ENCODE assay signal across 1 cellular context in the genomic region with DNA sequence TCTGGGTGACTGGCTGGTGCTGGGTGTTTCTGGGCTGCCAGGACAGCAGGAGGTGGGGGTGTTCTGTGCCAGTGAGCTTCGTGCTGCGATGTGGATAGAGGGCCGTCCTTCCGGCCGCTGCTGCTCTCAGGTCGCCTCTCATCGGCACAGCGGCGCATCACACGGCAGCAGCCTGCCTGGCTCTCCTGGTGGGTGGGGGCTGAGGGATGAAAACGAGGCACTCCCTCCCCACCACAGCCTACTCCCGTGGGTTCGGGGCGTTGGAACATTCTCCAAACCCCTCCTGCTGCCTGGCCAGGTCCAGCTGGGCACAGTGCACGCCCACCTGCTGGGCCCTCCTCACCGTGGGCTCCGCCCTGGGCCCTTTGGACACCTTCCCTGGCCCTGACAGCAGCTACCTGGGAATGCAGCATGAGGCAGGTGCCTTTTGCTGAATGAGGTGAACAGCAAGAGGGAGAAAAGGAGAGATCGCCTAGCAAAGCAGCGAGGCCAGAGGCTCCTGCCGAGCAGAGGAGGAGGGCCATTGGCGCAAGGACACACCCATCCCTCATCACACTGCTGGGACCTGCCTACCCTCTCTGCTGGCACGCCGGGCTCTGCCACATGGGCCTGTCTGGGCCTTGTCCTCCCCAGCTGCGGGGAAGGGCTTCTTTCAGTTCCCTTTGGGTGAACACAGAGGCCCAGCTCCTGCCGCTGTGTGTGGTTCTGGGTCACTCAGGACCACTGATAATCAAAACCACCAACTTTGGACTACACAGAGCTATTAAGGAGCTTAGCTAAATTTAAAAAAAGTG.
TF ChIP-seq lines count a peak whose summit lies in the region.

No MANE protein-coding gene starts in this region.

TF ChIP-seq in H1, 55 proteins besides CTCF, POLR2A, EP300 and RAD21 (continued from another document):
- TF ChIP-seq SIN3A (conservative IDR thresholded peaks at IDR 0.05 in 1 of 2, IDR thresholded peaks at IDR 0.05 in 1 of 2; ENCODE audit: low read depth in 1 of 2, low read length in 2 of 2), result no peak
- no peak for TF ChIP-seq FOSL1 (IDR thresholded peaks at IDR 0.05; ENCODE audit: insufficient read depth, low read depth, low read length)
- TF ChIP-seq, protein P1, sequence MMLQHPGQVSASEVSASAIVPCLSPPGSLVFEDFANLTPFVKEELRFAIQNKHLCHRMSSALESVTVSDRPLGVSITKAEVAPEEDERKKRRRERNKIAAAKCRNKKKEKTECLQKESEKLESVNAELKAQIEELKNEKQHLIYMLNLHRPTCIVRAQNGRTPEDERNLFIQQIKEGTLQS (IDR thresholded peaks at IDR 0.05; ENCODE audit: insufficient read depth, low read depth, low read length), result no peak
- TF ChIP-seq CHD2 (IDR thresholded peaks at IDR 0.05; ENCODE audit: low read length), result no peak
- no peak for TF ChIP-seq SAP30 (IDR thresholded peaks at IDR 0.05; ENCODE audit: insufficient read depth, insufficient replicate concordance, low read length)
- no peak for TF ChIP-seq TBP (IDR thresholded peaks at IDR 0.05; ENCODE audit: low read depth, low read length)
- no peak for TF ChIP-seq EGR1 (IDR thresholded peaks at IDR 0.05; ENCODE audit: borderline replicate concordance, low read depth, low read length)
- TF ChIP-seq RXRA (IDR thresholded peaks at IDR 0.05; ENCODE audit: insufficient read depth, low read depth, low read length), result no peak
- no peak for TF ChIP-seq PHF8 (conservative IDR thresholded peaks at IDR 0.05; ENCODE audit: low read depth, low read length)
- no peak for TF ChIP-seq TAF1 (IDR thresholded peaks at IDR 0.05; ENCODE audit: low read depth, low read length)
- TF ChIP-seq NANOG (IDR thresholded peaks at IDR 0.05; ENCODE audit: insufficient read depth, low read depth, low read length, poor library complexity, severe bottlenecking), result no peak
